Comparison of ENCODE assay signal across 22 cellular contexts in the genomic region with DNA sequence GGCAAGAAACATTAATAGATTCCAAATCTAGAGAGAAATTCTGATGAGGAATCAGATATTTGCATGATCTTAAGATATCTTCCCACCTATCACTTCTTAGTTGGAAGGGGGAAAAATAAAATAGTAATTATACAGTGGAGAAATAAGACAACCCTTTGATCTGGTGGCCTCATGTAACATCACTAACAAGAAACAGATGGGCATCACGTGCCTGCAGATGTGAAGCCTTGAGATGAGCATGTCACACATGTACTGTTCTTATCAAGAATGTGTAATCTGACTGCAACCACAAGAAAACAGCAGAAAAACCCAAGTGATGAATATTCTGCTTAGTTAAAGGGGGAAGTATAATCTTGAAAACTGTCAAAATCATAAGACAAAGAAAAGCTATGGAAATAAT. TPM values are rescaled to one million over a fixed set of nuclear protein-coding genes. Genes with fewer than 3 reads are reported as not detected.
DNase-seq lines count a peak whose midpoint lies in the region; ATAC-seq and TF ChIP-seq lines count a peak whose summit lies in the region.
"Had no signal": no experiment of that assay in that cellular context is flagged by ENCODE, and none has a peak within 500 bp of the region (broad histone marks: within the 10 kb centered on the region; RNA-seq: fewer than 3 reads in every experiment).

No MANE protein-coding gene starts in this region.

- H3K9ac ChIP-seq in SK-N-MC (ENCODE audit: insufficient read length): no peak overlapping the region
- H3K9ac ChIP-seq in fibroblast of lung (ENCODE audit: insufficient read depth, low read length): no peak overlapping the region
- H3K9ac ChIP-seq: BLaER1 treated with 17β-estradiol and CSF1 and Interleukin-3, amounts not matched to agents 10 nM and 100 nM had no signal

- H3K4me1 Mint-ChIP-seq in HFFc6 (ENCODE audit: low read depth): peaks cover 23% of the 10 kb centered on the region
- no peaks in the 10 kb centered on the region for H3K4me1 Mint-ChIP-seq in activated CD8-positive, alpha-beta memory T cell treated with anti-CD3 and anti-CD28 coated beads, Interleukin-2, amount 10 ng/mL, durations not matched to agents 7 days and 5 days
- H3K4me1 Mint-ChIP-seq: activated CD4-positive, alpha-beta T cell treated with anti-CD3 and anti-CD28 coated beads, Interleukin-2, amount 10 ng/mL, durations not matched to agents 7 days and 5 days; activated naive CD8-positive, alpha-beta T cell treated with anti-CD3 and anti-CD28 coated beads, Interleukin-2, amount 10 ng/mL, durations not matched to agents 7 days and 5 days had no signal

- H3K36me3 ChIP-seq in SK-N-MC (ENCODE audit: insufficient read depth, low read length) (no peaks in the 10 kb centered on the region), fibroblast of lung (ENCODE audit: control insufficient read depth, insufficient read depth, low read length) (no peaks in the 10 kb centered on the region)
- H3K36me3 ChIP-seq: BLaER1 treated with 17β-estradiol and CSF1 and Interleukin-3, amounts not matched to agents 10 nM and 100 nM; uterus had no signal

- peak; percentile 12 for DNase-seq in AG10803 (ENCODE audit: low read depth)
- DNase-seq in HFFc6: peak; percentile 3
- peak; percentile 81 for DNase-seq in SK-N-MC (ENCODE audit: low read depth, low spot score)
- peak; percentile 5 to 14 for DNase-seq in fibroblast of lung (ENCODE audit: low read depth in 2 of 2)
- no peak for DNase-seq in activated CD8-positive, alpha-beta memory T cell treated with anti-CD3 and anti-CD28 coated beads, Interleukin-2, amount 10 ng/mL, durations not matched to agents 7 days and 5 days
- DNase-seq in caudate nucleus (lab: John Stamatoyannopoulos, UW): no peak
- DNase-seq in left ventricle myocardium superior: no peak
- DNase-seq: activated CD4-positive, alpha-beta T cell treated with anti-CD3 and anti-CD28 coated beads, Interleukin-2, amount 10 ng/mL, durations not matched to agents 7 days and 5 days; activated naive CD8-positive, alpha-beta T cell treated with anti-CD3 and anti-CD28 coated beads, Interleukin-2, amount 10 ng/mL, durations not matched to agents 7 days and 5 days; dermis blood vessel endothelial cell; KBM-7; NCI-H2029 treated with DMSO at 0.1 percent for 48 hours; NCI-H446; NK-92 treated with Interleukin-12 subunit alpha and Interleukin-12 subunit beta, amount 100 ng/mL, for 24 hours; occipital lobe; substantia nigra; uterus had no signal

- H2AFZ ChIP-seq in fibroblast of lung (ENCODE audit: low read length): no peak overlapping the region

- intact Hi-C loops in left ventricle myocardium superior (cut with micrococcal nuclease): no loop called here

- H3K27me3 Mint-ChIP-seq in HFFc6 (ENCODE audit: insufficient read depth): peaks cover 27% of the 10 kb centered on the region
- H3K27me3 Mint-ChIP-seq in activated CD8-positive, alpha-beta memory T cell treated with anti-CD3 and anti-CD28 coated beads, Interleukin-2, amount 10 ng/mL, durations not matched to agents 7 days and 5 days: peaks cover 2% of the 10 kb centered on the region

- H4K20me1 ChIP-seq in fibroblast of lung (ENCODE audit: control insufficient read depth, extremely low read depth, insufficient read depth, low read length): no peaks in the 10 kb centered on the region
- H4K20me1 ChIP-seq: BLaER1 treated with 17β-estradiol and CSF1 and Interleukin-3, amounts not matched to agents 10 nM and 100 nM had no signal

- H3K27me3 ChIP-seq in fibroblast of lung (ENCODE audit: control insufficient read depth, insufficient read depth, low read length): no peaks in the 10 kb centered on the region
- H3K27me3 ChIP-seq: BLaER1 treated with 17β-estradiol and CSF1 and Interleukin-3, amounts not matched to agents 10 nM and 100 nM; uterus had no signal

- no peaks in the 10 kb centered on the region for H3K36me3 Mint-ChIP-seq in HFFc6 (ENCODE audit: low read depth)
- no peaks in the 10 kb centered on the region for H3K36me3 Mint-ChIP-seq in activated CD8-positive, alpha-beta memory T cell treated with anti-CD3 and anti-CD28 coated beads, Interleukin-2, amount 10 ng/mL, durations not matched to agents 7 days and 5 days
- H3K36me3 Mint-ChIP-seq: activated naive CD8-positive, alpha-beta T cell treated with anti-CD3 and anti-CD28 coated beads, Interleukin-2, amount 10 ng/mL, durations not matched to agents 7 days and 5 days had no signal

- H3K4me2 ChIP-seq in fibroblast of lung (ENCODE audit: extremely low read depth, insufficient read depth, low read length): no peak overlapping the region

- CTCF ChIA-PET in activated CD8-positive, alpha-beta memory T cell treated with anti-CD3 and anti-CD28 coated beads, Interleukin-2, amount 10 ng/mL, durations not matched to agents 7 days and 5 days (lab: Charles Lee): interaction anchor here (1.1 kb wide), 1 partner anchor 184 kb away, joined by 3 read pairs; no protein-coding TSS in a partner anchor

- H3K9me3 ChIP-seq in SK-N-MC (ENCODE audit: low read depth, low read length) (no peaks in the 10 kb centered on the region), fibroblast of lung (ENCODE audit: control insufficient read depth, insufficient read depth, low read depth, low read length) (no peaks in the 10 kb centered on the region)
- H3K9me3 ChIP-seq: A549, uterus had no signal

- no peaks in the 10 kb centered on the region for H3K9me3 Mint-ChIP-seq in HFFc6
- no peaks in the 10 kb centered on the region for H3K9me3 Mint-ChIP-seq in activated CD8-positive, alpha-beta memory T cell treated with anti-CD3 and anti-CD28 coated beads, Interleukin-2, amount 10 ng/mL, durations not matched to agents 7 days and 5 days (ENCODE audit: low read depth)
- H3K9me3 Mint-ChIP-seq: activated CD4-positive, alpha-beta T cell treated with anti-CD3 and anti-CD28 coated beads, Interleukin-2, amount 10 ng/mL, durations not matched to agents 7 days and 5 days; activated naive CD8-positive, alpha-beta T cell treated with anti-CD3 and anti-CD28 coated beads, Interleukin-2, amount 10 ng/mL, durations not matched to agents 7 days and 5 days had no signal

- no peaks in the 10 kb centered on the region for H3K79me2 ChIP-seq in fibroblast of lung (ENCODE audit: control insufficient read depth, insufficient read depth, low read length)

- no peak overlapping the region for H3K4me3 ChIP-seq in AG10803 (ENCODE audit: low read length)
- peak overlapping the region; percentile 53 for H3K4me3 ChIP-seq in SK-N-MC
- no peak overlapping the region for H3K4me3 ChIP-seq in fibroblast of lung (replicated peaks in 1 of 4; ENCODE audit: control extremely low read depth in 1 of 4, insufficient read depth in 1 of 4, low read depth in 3 of 4, low read length in 4 of 4)
- H3K4me3 ChIP-seq: A549; BLaER1 treated with 17β-estradiol and CSF1 and Interleukin-3, amounts not matched to agents 10 nM and 100 nM; uterus had no signal

- TF ChIP-seq CTCF in AG10803 (conservative IDR thresholded peaks at IDR 0.05; ENCODE audit: low read length) (no peak), HFFc6 (IDR thresholded peaks at IDR 0.05) (no peak), fibroblast of lung (conservative IDR thresholded peaks at IDR 0.05 in 1 of 2, IDR thresholded peaks at IDR 0.05 in 1 of 2; ENCODE audit: low read depth in 1 of 2, low read length in 2 of 2) (no peak)

- no peak overlapping the region for H3K27ac Mint-ChIP-seq in HFFc6
- no peak overlapping the region for H3K27ac Mint-ChIP-seq in activated CD8-positive, alpha-beta memory T cell treated with anti-CD3 and anti-CD28 coated beads, Interleukin-2, amount 10 ng/mL, durations not matched to agents 7 days and 5 days
- H3K27ac Mint-ChIP-seq: activated CD4-positive, alpha-beta T cell treated with anti-CD3 and anti-CD28 coated beads, Interleukin-2, amount 10 ng/mL, durations not matched to agents 7 days and 5 days; activated naive CD8-positive, alpha-beta T cell treated with anti-CD3 and anti-CD28 coated beads, Interleukin-2, amount 10 ng/mL, durations not matched to agents 7 days and 5 days had no signal

- ATAC-seq in GM18870 (IDR thresholded peaks at IDR 0.05; ENCODE audit: unreplicated experiment) (no peak), left ventricle myocardium superior (no peak)
- ATAC-seq in activated CD8-positive, alpha-beta memory T cell treated with anti-CD3 and anti-CD28 coated beads, Interleukin-2, amount 10 ng/mL, durations not matched to agents 7 days and 5 days: no peak
- ATAC-seq: A549 had no signal

- no peak overlapping the region for H3K4me3 Mint-ChIP-seq in HFFc6
- no peak overlapping the region for H3K4me3 Mint-ChIP-seq in activated CD8-positive, alpha-beta memory T cell treated with anti-CD3 and anti-CD28 coated beads, Interleukin-2, amount 10 ng/mL, durations not matched to agents 7 days and 5 days
- H3K4me3 Mint-ChIP-seq: activated CD4-positive, alpha-beta T cell treated with anti-CD3 and anti-CD28 coated beads, Interleukin-2, amount 10 ng/mL, durations not matched to agents 7 days and 5 days; activated naive CD8-positive, alpha-beta T cell treated with anti-CD3 and anti-CD28 coated beads, Interleukin-2, amount 10 ng/mL, durations not matched to agents 7 days and 5 days had no signal

- H3K4me1 ChIP-seq in fibroblast of lung (ENCODE audit: control insufficient read depth, extremely low read depth, insufficient read depth, low read length): no peaks in the 10 kb centered on the region
- H3K4me1 ChIP-seq: uterus had no signal

- H3K27ac ChIP-seq in SK-N-MC (peak overlapping the region; percentile 96), fibroblast of lung (ENCODE audit: insufficient read depth, low read length) (no peak overlapping the region), caudate nucleus (ENCODE audit: low read depth, low read length) (no peak overlapping the region)
- H3K27ac ChIP-seq: A549; BLaER1 treated with 17β-estradiol and CSF1 and Interleukin-3, amounts not matched to agents 10 nM and 100 nM; RWPE1; uterus had no signal

RNA-seq across cellular contexts. Expression of gene NKX6-1, which starts 31.4 kb away (rescaled TPM):
- not detected for total RNA-seq in HFFc6 (2021; fragmentation: NEBNext Ultra II Directional; extraction: Animal tissue kit (Norgen Biotek cat#: 25700))
- total RNA-seq in fibroblast of lung (0.17 and 0.26 TPM in 2 replicates), left ventricle myocardium superior (not detected)
- polyA plus RNA-seq in fibroblast of lung: 0.47 and 0.75 TPM in 2 replicates
- polyA plus RNA-seq in fibroblast of lung (2012): 0.56 and 0.91 TPM in 2 replicates
- 0.52 TPM in 1 of 2 replicates, not detected in the other for polyA minus RNA-seq in fibroblast of lung (ENCODE audit: low replicate concordance)
- not detected for total RNA-seq in activated CD8-positive, alpha-beta memory T cell treated with anti-CD3 and anti-CD28 coated beads, Interleukin-2, amount 10 ng/mL, durations not matched to agents 7 days and 5 days
- total RNA-seq: activated CD4-positive, alpha-beta T cell treated with anti-CD3 and anti-CD28 coated beads, Interleukin-2, amount 10 ng/mL, durations not matched to agents 7 days and 5 days; activated naive CD8-positive, alpha-beta T cell treated with anti-CD3 and anti-CD28 coated beads, Interleukin-2, amount 10 ng/mL, durations not matched to agents 7 days and 5 days; dermis blood vessel endothelial cell; kidney epithelial cell; occipital lobe; uterus had no signal

RNA-seq across cellular contexts. Expression of gene CDS1, which starts 52.5 kb away (rescaled TPM):
- total RNA-seq in HFFc6 (2021; fragmentation: NEBNext Ultra II Directional; extraction: Animal tissue kit (Norgen Biotek cat#: 25700)): under 1 TPM; 0.06 to 0.23 (median 0.08) TPM
- total RNA-seq in fibroblast of lung (0.26 and 0.33 TPM in 2 replicates), left ventricle myocardium superior (0.55 TPM)
- polyA plus RNA-seq in fibroblast of lung: 0.08 and 0.10 TPM in 2 replicates
- 0.06 TPM in 1 of 2 replicates, not detected in the other for polyA plus RNA-seq in fibroblast of lung (2012)
- polyA minus RNA-seq in fibroblast of lung (ENCODE audit: low replicate concordance): not detected in 2 replicates
- total RNA-seq in activated CD8-positive, alpha-beta memory T cell treated with anti-CD3 and anti-CD28 coated beads, Interleukin-2, amount 10 ng/mL, durations not matched to agents 7 days and 5 days: not detected
- total RNA-seq: dermis blood vessel endothelial cell had no signal

Comparison
In these comparisons a context has a peak if more than half of its experiments do, and no peak if none do; other contexts are left out.
1. DNase-seq: peak in AG10803 (single experiment), HFFc6 (single experiment), SK-N-MC (single experiment) and fibroblast of lung (2 of 2); none in activated CD8-positive, alpha-beta memory T cell treated with anti-CD3 and anti-CD28 coated beads, Interleukin-2, amount 10 ng/mL, durations not matched to agents 7 days and 5 days (single experiment), caudate nucleus (0 of 61) and left ventricle myocardium superior (single experiment).